In the genomic region with DNA sequence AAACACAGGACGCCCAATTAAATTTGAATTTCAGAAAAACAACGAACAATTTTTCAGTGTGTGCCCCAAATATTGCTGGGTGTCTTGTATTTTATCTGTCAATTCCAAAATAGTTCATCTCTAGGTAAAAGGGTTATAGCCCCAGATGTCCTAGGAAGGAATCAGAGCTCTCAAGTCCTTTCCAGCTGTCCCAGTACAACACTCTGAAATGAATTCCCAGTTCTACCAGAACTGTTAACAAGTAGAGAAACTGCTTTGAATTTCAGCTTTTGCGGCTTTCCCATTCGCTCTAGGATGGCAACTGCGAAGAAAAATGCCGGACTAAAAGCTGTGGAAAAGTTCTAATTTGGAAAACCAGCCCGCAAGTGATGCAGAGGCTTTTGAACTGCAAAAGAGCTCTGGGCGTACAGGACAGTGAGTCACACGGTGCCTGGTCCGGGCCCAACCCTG, we compare ENCODE assay signal across 8 cellular contexts. TPM values are rescaled to one million over a fixed set of nuclear protein-coding genes. Genes with fewer than 3 reads are reported as not detected.
DNase-seq lines count a peak whose midpoint lies in the region; ATAC-seq and TF ChIP-seq lines count a peak whose summit lies in the region.

No MANE protein-coding gene starts in this region.

- WGBS in lower leg skin, 2 donors = 32 to 33% methylated on average over 9 to 10 of the region's 10 CpGs

- H3K36me3 ChIP-seq in ES-I3 (ENCODE audit: insufficient read depth, low read length) (no peaks in the 10 kb centered on the region), SJSA1 (peaks cover 19% of the 10 kb centered on the region), fibroblast of lung (ENCODE audit: control insufficient read depth, insufficient read depth, low read length) (peaks cover 2% of the 10 kb centered on the region), rectal smooth muscle tissue (ENCODE audit: control insufficient read depth, insufficient read depth, low read length) (no peaks in the 10 kb centered on the region)

- H3K4me3 ChIP-seq in SJSA1 (peak overlapping the region; percentile 90), fibroblast of lung (replicated peaks in 1 of 4; ENCODE audit: control extremely low read depth in 1 of 4, insufficient read depth in 1 of 4, low read depth in 3 of 4, low read length in 4 of 4) (peak overlapping the region; percentile 52 to 86 (median 68)), rectal smooth muscle tissue (ENCODE audit: low read length) (peak overlapping the region; percentile 78), lower leg skin (ENCODE audit: low read depth, poor library complexity, severe bottlenecking) (no peak overlapping the region)

- H3K27me3 ChIP-seq in SJSA1 (replicated peaks) = no peaks in the 10 kb centered on the region
- no peaks in the 10 kb centered on the region for H3K27me3 ChIP-seq in fibroblast of lung (ENCODE audit: control insufficient read depth, insufficient read depth, low read length)
- no peaks in the 10 kb centered on the region for H3K27me3 ChIP-seq in rectal smooth muscle tissue (ENCODE audit: control insufficient read depth, insufficient read depth, low read length)

- no peak for DNase-seq in SJSA1 (ENCODE audit: low read depth in 1 of 2, low spot score in 2 of 2)
- DNase-seq in fibroblast of lung (ENCODE audit: low read depth in 2 of 2) = no peak
- no peak for DNase-seq in NCI-H2227 (lab: John Stamatoyannopoulos, UW; ENCODE audit: unreplicated experiment)
- no peak for DNase-seq in lower leg skin (ENCODE audit: low spot score in 2 of 2)
- no peak for DNase-seq in HuH-7 (ENCODE audit: low spot score)

- ATAC-seq in HG03159 (IDR thresholded peaks at IDR 0.05; ENCODE audit: unreplicated experiment) = no peak

- peaks cover 44% of the 10 kb centered on the region for H3K79me2 ChIP-seq in fibroblast of lung (ENCODE audit: control insufficient read depth, insufficient read depth, low read length)

- H3K27ac ChIP-seq in SJSA1 = no peak overlapping the region
- peak overlapping the region; percentile 81 for H3K27ac ChIP-seq in fibroblast of lung (ENCODE audit: insufficient read depth, low read length)
- H3K27ac ChIP-seq in rectal smooth muscle tissue (ENCODE audit: low read depth, low read length) = peak overlapping the region; percentile 90

- H3K4me1 ChIP-seq in ES-I3 (ENCODE audit: insufficient read depth, low read length) (peaks cover 9% of the 10 kb centered on the region; the same call in 1 of the 2 replicates), SJSA1 (replicated peaks) (peaks cover 16% of the 10 kb centered on the region), fibroblast of lung (ENCODE audit: control insufficient read depth, extremely low read depth, insufficient read depth, low read length) (peaks cover 12% of the 10 kb centered on the region), rectal smooth muscle tissue (ENCODE audit: control insufficient read depth, insufficient read depth, low read length) (peaks cover 12% of the 10 kb centered on the region)

- TF ChIP-seq CTCF in fibroblast of lung (conservative IDR thresholded peaks at IDR 0.05 in 1 of 2, IDR thresholded peaks at IDR 0.05 in 1 of 2; ENCODE audit: low read depth in 1 of 2, low read length in 2 of 2) (no peak), lower leg skin (IDR thresholded peaks at IDR 0.05) (no peak)

- peak overlapping the region; percentile 48 for H3K9ac ChIP-seq in ES-I3 (ENCODE audit: low read depth, low read length)
- H3K9ac ChIP-seq in fibroblast of lung (ENCODE audit: insufficient read depth, low read length) = peak overlapping the region; percentile 96
- H3K9ac ChIP-seq in rectal smooth muscle tissue (ENCODE audit: low read length) = peak overlapping the region; percentile 40

- peak overlapping the region; percentile 93 for H2AFZ ChIP-seq in fibroblast of lung (ENCODE audit: low read length)

- H4K20me1 ChIP-seq in fibroblast of lung (ENCODE audit: control insufficient read depth, extremely low read depth, insufficient read depth, low read length) = peaks cover 4% of the 10 kb centered on the region

- H3K4me2 ChIP-seq in fibroblast of lung (ENCODE audit: extremely low read depth, insufficient read depth, low read length) = peak overlapping the region; percentile 79

- intact Hi-C loops in lower leg skin (cut with DNase I; ENCODE audit: low total_unique reads) = no loop called here

- H3K9me3 ChIP-seq in ES-I3 (ENCODE audit: control insufficient read depth, insufficient read depth, low read length) (no peaks in the 10 kb centered on the region), SJSA1 (replicated peaks) (no peaks in the 10 kb centered on the region), fibroblast of lung (ENCODE audit: control insufficient read depth, insufficient read depth, low read depth, low read length) (no peaks in the 10 kb centered on the region)

- no peak for TF ChIP-seq POLR2A in lower leg skin (IDR thresholded peaks at IDR 0.05)

RNA-seq across cellular contexts. Expression of a gene that starts 0.5 kb away (rescaled TPM):
- total RNA-seq in SJSA1 (2014; rRNA removed; shearing (Covaris generic)) = 42.5 and 51.0 TPM in 2 replicates
- total RNA-seq in fibroblast of lung = 46.2 and 64.7 TPM in 2 replicates
- 31.1 and 33.6 TPM in 2 replicates for polyA plus RNA-seq in fibroblast of lung
- 29.9 and 31.9 TPM in 2 replicates for polyA plus RNA-seq in fibroblast of lung (2012)
- polyA minus RNA-seq in fibroblast of lung (ENCODE audit: low replicate concordance) = 82.0 and 88.4 TPM in 2 replicates
- 10 to 100 TPM; 57.7 to 78.4 (median 72.5) TPM for total RNA-seq in lower leg skin

Comparison
In these comparisons a context has a peak if more than half of its experiments do, and no peak if none do; other contexts are left out.
1. H3K9ac ChIP-seq: peak in every context shown above with its lines; median percentile 96 in fibroblast of lung; 48 in ES-I3; 40 in rectal smooth muscle tissue.